ENCODE assay signal across 8 cellular contexts in genomic region chrY:20780776-20781175, GRCh38. TPM values are rescaled to one million over a fixed set of nuclear protein-coding genes. Genes with fewer than 3 reads are reported as not detected.
"Had no signal": no experiment of that assay in that cellular context is flagged by ENCODE, and none has a peak within 500 bp of the region (broad histone marks: within the 10 kb centered on the region; RNA-seq: fewer than 3 reads in every experiment).

No MANE protein-coding gene starts in this region.

- DNase-seq: GDM1, GF-D8 had no signal

- H3K4me3 ChIP-seq: GM12878 had no signal

- ATAC-seq: GM12878 had no signal

- FAIRE-seq: G401.6, GM12878, GM12891, GM12892, GM18507, GM19239 had no signal

RNA-seq across cellular contexts. Expression of gene RPS4Y2, which starts 24.9 kb away (rescaled TPM):
- total RNA-seq: GM12878 had no signal
- polyA plus RNA-seq: GM12878 had no signal
